In genomic region chr3:107258285-107258684, GRCh38 we compare ENCODE assay signal across 20 cellular contexts.
DNase-seq lines count a peak whose midpoint lies in the region; ATAC-seq, FAIRE-seq and TF ChIP-seq lines count a peak whose summit lies in the region.
"Had no signal": no experiment of that assay in that cellular context is flagged by ENCODE, and none has a peak within 500 bp of the region (broad histone marks: within the 10 kb centered on the region; RNA-seq: fewer than 3 reads in every experiment).

No MANE protein-coding gene starts in this region.

- no peak for FAIRE-seq in endothelial cell of umbilical vein (lab: Jason Lieb, UNC)
- FAIRE-seq: A204.1, H1 had no signal

- no peaks in the 10 kb centered on the region for H3K36me3 ChIP-seq in left ventricle myocardium inferior
- H3K36me3 ChIP-seq in endothelial cell of umbilical vein (ENCODE audit: control insufficient read depth in 2 of 2, extremely low read depth in 1 of 2, insufficient read depth in 2 of 2, low read length in 2 of 2): no peaks in the 10 kb centered on the region
- H3K36me3 ChIP-seq in testis (ENCODE audit: low read depth, missing control alignments): no peaks in the 10 kb centered on the region
- H3K36me3 ChIP-seq: BE2C, HAP-1 had no signal

- BruUV-seq in endothelial cell of umbilical vein (replicated peaks; lab: Mats Ljungman, UMichigan): no TSS peak

- TF ChIP-seq POLR2A in endothelial cell of umbilical vein (IDR thresholded peaks at IDR 0.05; ENCODE audit: low read depth, low read length) (no peak), testis (IDR thresholded peaks at IDR 0.05) (no peak)

- H3K9me3 ChIP-seq in left ventricle myocardium inferior (replicated peaks): no peaks in the 10 kb centered on the region
- H3K9me3 ChIP-seq in endothelial cell of umbilical vein (replicated peaks; ENCODE audit: control insufficient read depth, insufficient read depth, low read length): no peaks in the 10 kb centered on the region
- no peaks in the 10 kb centered on the region for H3K9me3 ChIP-seq in testis
- H3K9me3 ChIP-seq: BE2C, HAP-1 had no signal

- H3K27ac ChIP-seq in left ventricle myocardium inferior (replicated peaks) (peak overlapping the region; percentile 57), endothelial cell of umbilical vein (ENCODE audit: insufficient read depth, low read depth, low read length) (no peak overlapping the region), testis (peak overlapping the region; percentile 48 to 76)
- H3K27ac ChIP-seq: HL-60 had no signal

- no peaks in the 10 kb centered on the region for H3K27me3 ChIP-seq in left ventricle myocardium inferior (ENCODE audit: low read depth)
- no peaks in the 10 kb centered on the region for H3K27me3 ChIP-seq in endothelial cell of umbilical vein (ENCODE audit: control insufficient read depth in 2 of 2, insufficient read depth in 2 of 2, low read length in 2 of 2)
- no peaks in the 10 kb centered on the region for H3K27me3 ChIP-seq in testis
- H3K27me3 ChIP-seq: BE2C had no signal

- DNase-seq in left ventricle myocardium inferior: no peak
- DNase-seq in Right ventricle myocardium inferior (ENCODE audit: missing footprints): no peak
- DNase-seq in NCI-H69 (lab: John Stamatoyannopoulos, UW): peak; percentile 5
- DNase-seq in endothelial cell of umbilical vein (ENCODE audit: low read depth, low spot score): peak; percentile 12
- no peak for DNase-seq in testis
- no peak for DNase-seq in hippocampal formation (lab: John Stamatoyannopoulos, UW)
- DNase-seq: ACHN; BE2C; C1 segment of cervical spinal cord; CD4-positive, CD25-positive, alpha-beta regulatory T cell; CD8-positive, alpha-beta memory T cell; COR-L47; DMS 273 treated with DMSO at 0.1 percent for 48 hours; DMS53; GF-D8 had no signal

- H4K20me1 ChIP-seq in endothelial cell of umbilical vein (replicated peaks; ENCODE audit: control insufficient read depth, extremely low read depth, insufficient read depth, low read length): no peaks in the 10 kb centered on the region

- dilution Hi-C loops in endothelial cell of umbilical vein (cut with MboI; ENCODE audit: extremely low pct_ligation_motif_present, low sequenced_read_pairs): no loop called here

- no peak overlapping the region for H3K9ac ChIP-seq in endothelial cell of umbilical vein (replicated peaks; ENCODE audit: extremely low read depth, insufficient read depth, low read length)

- H3K4me3 ChIP-seq in left ventricle myocardium inferior (no peak overlapping the region), endothelial cell of umbilical vein (replicated peaks in 1 of 3; ENCODE audit: insufficient read depth in 1 of 3, low read depth in 1 of 3, low read length in 3 of 3) (no peak overlapping the region), testis (no peak overlapping the region)
- H3K4me3 ChIP-seq: HAP-1 had no signal

- H3K4me1 ChIP-seq in left ventricle myocardium inferior (peaks cover 17% of the 10 kb centered on the region), endothelial cell of umbilical vein (ENCODE audit: control insufficient read depth, extremely low read depth, insufficient read depth, low read length) (peaks cover 2% of the 10 kb centered on the region), testis (peaks cover 46% of the 10 kb centered on the region)
- H3K4me1 ChIP-seq: BE2C, HAP-1 had no signal

- no peak overlapping the region for H3K4me2 ChIP-seq in endothelial cell of umbilical vein (ENCODE audit: insufficient read depth, low read length)

- no peaks in the 10 kb centered on the region for H3K79me2 ChIP-seq in endothelial cell of umbilical vein (ENCODE audit: control insufficient read depth, insufficient read depth, low read length)

- H2AFZ ChIP-seq in endothelial cell of umbilical vein (ENCODE audit: low read depth, low read length): no peak overlapping the region

- no peak for ATAC-seq in Right ventricle myocardium inferior
- no peak for ATAC-seq in HG02870 (IDR thresholded peaks at IDR 0.05; ENCODE audit: unreplicated experiment)

- CTCF ChIA-PET in endothelial cell of umbilical vein (lab: Charles Lee): no interaction called here

- POLR2A ChIA-PET in endothelial cell of umbilical vein (lab: Charles Lee): no interaction called here

- no peaks in the 10 kb centered on the region for H3K9me1 ChIP-seq in endothelial cell of umbilical vein (replicated peaks; ENCODE audit: control insufficient read depth, extremely low read depth, insufficient read depth, low read length)

- intact Hi-C loops in left ventricle myocardium inferior (cut with micrococcal nuclease) (no loop called here), Right ventricle myocardium inferior (cut with DNase I) (no loop called here), endothelial cell of umbilical vein (cut with micrococcal nuclease) (no loop called here), testis (cut with DNase I; ENCODE audit: low total_unique reads) (no loop called here)

- TF ChIP-seq CTCF in left ventricle myocardium inferior (IDR thresholded peaks at IDR 0.05; ENCODE audit: borderline replicate concordance) (no peak), endothelial cell of umbilical vein (IDR thresholded peaks at IDR 0.05; ENCODE audit: extremely low read depth in 1 of 2, insufficient read depth in 1 of 2, low read depth in 1 of 2, low read length in 2 of 2) (no peak), testis (IDR thresholded peaks at IDR 0.05) (no peak)

TF ChIP-seq in endothelial cell of umbilical vein, 7 proteins besides CTCF, POLR2A, EP300 and RAD21:
- TF ChIP-seq FOS (IDR thresholded peaks at IDR 0.05; ENCODE audit: borderline replicate concordance, insufficient read depth, low read length): no peak
- TF ChIP-seq JUN (IDR thresholded peaks at IDR 0.05; ENCODE audit: borderline replicate concordance, insufficient read depth, insufficient read length, low read depth): no peak
- TF ChIP-seq GATA2 (IDR thresholded peaks at IDR 0.05; ENCODE audit: insufficient read depth, insufficient read length, low read depth, low read length): no peak
- TF ChIP-seq MAX (IDR thresholded peaks at IDR 0.05; ENCODE audit: insufficient read depth, insufficient read length): no peak
- no peak for TF ChIP-seq MYC (IDR thresholded peaks at IDR 0.05; ENCODE audit: low read depth, low read length)
- no peak for TF ChIP-seq EZH2 (IDR thresholded peaks at IDR 0.05; ENCODE audit: borderline replicate concordance, low read depth, low read length, severe bottlenecking)
- TF ChIP-seq POLR2AphosphoS5 (IDR thresholded peaks at IDR 0.05; ENCODE audit: insufficient read depth, low read depth, low read length): no peak

Comparison
In these comparisons a context has a peak if more than half of its experiments do, and no peak if none do; other contexts are left out.
1. DNase-seq: peak in NCI-H69 (single experiment) and endothelial cell of umbilical vein (single experiment); none in left ventricle myocardium inferior (single experiment), Right ventricle myocardium inferior (single experiment), testis (single experiment) and hippocampal formation (0 of 2).